Comparison of ENCODE assay signal across 1 cellular context in genomic region chr6:52664185-52664990, GRCh38.
TF ChIP-seq lines count a peak whose summit lies in the region.

No MANE protein-coding gene starts in this region.

TF ChIP-seq in K562, 482 proteins besides CTCF, POLR2A, EP300 and RAD21 (continued from another document and continues in another):
- TF ChIP-seq ZBTB12 (CRISPR knock-in tag; IDR thresholded peaks at IDR 0.05), result no peak
- TF ChIP-seq ASH1L (IDR thresholded peaks at IDR 0.05; ENCODE audit: borderline replicate concordance, low read depth, partially characterized antibody), result peak; percentile 71
- TF ChIP-seq KLF13 (tag; IDR thresholded peaks at IDR 0.05; ENCODE audit: borderline replicate concordance, low read depth), result no peak
- peak; percentile 7; the same call in 1 of the 2 replicates for TF ChIP-seq BCOR (IDR thresholded peaks at IDR 0.05)
- TF ChIP-seq ZKSCAN3 (CRISPR knock-in tag; IDR thresholded peaks at IDR 0.05), result no peak
- no peak for TF ChIP-seq RFX7 (CRISPR knock-in tag; IDR thresholded peaks at IDR 0.05)
- TF ChIP-seq RFX1 (IDR thresholded peaks at IDR 0.05), result no peak; the same call in 1 of the 2 replicates
- TF ChIP-seq CEBPB (tag; IDR thresholded peaks at IDR 0.05), result no peak
- TF ChIP-seq TEAD1 (CRISPR knock-in tag; IDR thresholded peaks at IDR 0.05), result no peak
- TF ChIP-seq C11orf30 (IDR thresholded peaks at IDR 0.05; ENCODE audit: low read depth), result 0 out of 2 replicates have a peak, but pooled peaks have one; percentile 2
- TF ChIP-seq CREB3L1 (IDR thresholded peaks at IDR 0.05; ENCODE audit: borderline replicate concordance, low read depth), result no peak
- TF ChIP-seq SMARCC2 (IDR thresholded peaks at IDR 0.05; ENCODE audit: low read depth), result no peak
- no peak for TF ChIP-seq ELF2 (CRISPR knock-in tag; IDR thresholded peaks at IDR 0.05)
- no peak for TF ChIP-seq ZNF696 (CRISPR knock-in tag; conservative IDR thresholded peaks at IDR 0.05)
- no peak for TF ChIP-seq SMARCE1 (IDR thresholded peaks at IDR 0.05)
- peak; percentile 98 for TF ChIP-seq RBFOX2 (IDR thresholded peaks at IDR 0.05; ENCODE audit: low read depth, low read length)
- TF ChIP-seq POLR3A (IDR thresholded peaks at IDR 0.05; ENCODE audit: borderline replicate concordance, extremely low read depth, insufficient read depth, insufficient read length), result no peak
- peak; percentile 21 for TF ChIP-seq DACH1 (IDR thresholded peaks at IDR 0.05; ENCODE audit: partially characterized antibody)
- TF ChIP-seq ZNF444 (CRISPR knock-in tag; IDR thresholded peaks at IDR 0.05), result no peak
- TF ChIP-seq FOXA3 (CRISPR knock-in tag; conservative IDR thresholded peaks at IDR 0.05 in 1 of 2, IDR thresholded peaks at IDR 0.05 in 1 of 2), result no peak
- TF ChIP-seq NCOA4 (IDR thresholded peaks at IDR 0.05; ENCODE audit: partially characterized antibody), result no peak
- peak in 1 of 2 experiments; percentile 15; a peak in 1 of 4 replicates for TF ChIP-seq RCOR1 (IDR thresholded peaks at IDR 0.05; ENCODE audit: borderline replicate concordance in 1 of 2, low read depth in 2 of 2, low read length in 2 of 2)
- TF ChIP-seq CGGBP1 (CRISPR knock-in tag; IDR thresholded peaks at IDR 0.05), result no peak
- no peak for TF ChIP-seq ZBTB9 (CRISPR knock-in tag; IDR thresholded peaks at IDR 0.05)
- TF ChIP-seq ZNF354B (CRISPR knock-in tag; IDR thresholded peaks at IDR 0.05), result no peak
- no peak for TF ChIP-seq BRD4 (IDR thresholded peaks at IDR 0.05)
- peak; percentile 67 for TF ChIP-seq SP2 (IDR thresholded peaks at IDR 0.05; ENCODE audit: extremely low read depth, low read depth, low read length, poor library complexity, severe bottlenecking)
- TF ChIP-seq BRF1 (IDR thresholded peaks at IDR 0.05; ENCODE audit: borderline replicate concordance, extremely low read depth, insufficient read length), result no peak
- no peak for TF ChIP-seq RBM14 (IDR thresholded peaks at IDR 0.05; ENCODE audit: borderline replicate concordance, insufficient read depth, low read depth, low read length)
- TF ChIP-seq PCBP2 (IDR thresholded peaks at IDR 0.05; ENCODE audit: low read depth, low read length, poor library complexity, severe bottlenecking), result no peak
- TF ChIP-seq CEBPZ (IDR thresholded peaks at IDR 0.05; ENCODE audit: borderline replicate concordance, low read depth, low read length), result no peak
- TF ChIP-seq HDAC3 (IDR thresholded peaks at IDR 0.05; ENCODE audit: borderline replicate concordance, partially characterized antibody), result no peak
- no peak for TF ChIP-seq ZNF217 (CRISPR knock-in tag; IDR thresholded peaks at IDR 0.05)
- TF ChIP-seq POLR2AphosphoS5 (IDR thresholded peaks at IDR 0.05; ENCODE audit: control insufficient read depth, insufficient read depth, low read depth, low read length), result peak; percentile 87
- TF ChIP-seq ZNF277 (CRISPR knock-in tag; IDR thresholded peaks at IDR 0.05; ENCODE audit: borderline replicate concordance), result no peak
- no peak for TF ChIP-seq ZNF695 (CRISPR knock-in tag; IDR thresholded peaks at IDR 0.05)
- TF ChIP-seq PURB (CRISPR knock-in tag; IDR thresholded peaks at IDR 0.05; ENCODE audit: low read depth), result no peak
- TF ChIP-seq RREB1 (CRISPR knock-in tag; IDR thresholded peaks at IDR 0.05), result peak; percentile 86
- no peak for TF ChIP-seq ZBTB43 (CRISPR knock-in tag; IDR thresholded peaks at IDR 0.05)
- no peak for TF ChIP-seq ZNF184 (CRISPR knock-in tag; IDR thresholded peaks at IDR 0.05)
- TF ChIP-seq ZNF274 (IDR thresholded peaks at IDR 0.05; ENCODE audit: borderline replicate concordance, low read depth, low read length), result no peak
- TF ChIP-seq HNRNPK (IDR thresholded peaks at IDR 0.05; ENCODE audit: low read depth, low read length, poor library complexity, severe bottlenecking), result no peak
- no peak for TF ChIP-seq HINFP (tag; conservative IDR thresholded peaks at IDR 0.05; ENCODE audit: low read depth)
- no peak for TF ChIP-seq PRMT5 (CRISPR knock-in tag; IDR thresholded peaks at IDR 0.05)
- TF ChIP-seq ETV6 (IDR thresholded peaks at IDR 0.05; ENCODE audit: borderline replicate concordance in 1 of 2, low read depth in 2 of 2, low read length in 1 of 2), result no peak
- TF ChIP-seq ETV6 (CRISPR knock-in tag; IDR thresholded peaks at IDR 0.05; ENCODE audit: borderline replicate concordance), result no peak
- no peak for TF ChIP-seq GABPA (tag; conservative IDR thresholded peaks at IDR 0.05; ENCODE audit: low read depth)
